In genomic region chr21:45405819-45406762, GRCh38 we compare ENCODE assay signal across 8 cellular contexts. TPM values are rescaled to one million over a fixed set of nuclear protein-coding genes. Genes with fewer than 3 reads are reported as not detected.
DNase-seq lines count a peak whose midpoint lies in the region; ATAC-seq and TF ChIP-seq lines count a peak whose summit lies in the region.

No MANE protein-coding gene starts in this region.

- H3K27me3 ChIP-seq in MG63 (no peaks in the 10 kb centered on the region), muscle layer of colon (ENCODE audit: control insufficient read depth in 1 of 2, insufficient read depth in 2 of 2, low read length in 2 of 2) (peaks cover 0 to 15% of the 10 kb centered on the region in 2 donors), upper lobe of right lung (peaks cover 10% of the 10 kb centered on the region)

- intact Hi-C loops in upper lobe of right lung (cut with DNase I): no loop called here

- peak overlapping the region; percentile 66 for H3K27ac ChIP-seq in muscle layer of colon (ENCODE audit: low read depth, low read length)
- peak overlapping the region; percentile 74 for H3K27ac ChIP-seq in upper lobe of right lung

- H3K9ac ChIP-seq in muscle layer of colon (ENCODE audit: low read length): no peak overlapping the region

- CTCF ChIA-PET in AG04449 (lab: Yijun Ruan, JAX): interaction anchor here (0.9 to 2.0 kb wide), 7 partner anchors 12 to 265 kb away, joined by 3 to 10 read pairs (median 5); no protein-coding TSS in a partner anchor

- peaks cover 7% of the 10 kb centered on the region for H3K4me1 ChIP-seq in muscle layer of colon (ENCODE audit: insufficient read depth, low read length)
- H3K4me1 ChIP-seq in upper lobe of right lung: peaks cover 18% of the 10 kb centered on the region

- POLR2A ChIA-PET in AG04449 (lab: Yijun Ruan, JAX): no interaction called here

- H3K9me3 ChIP-seq in MG63 (peaks cover 8% of the 10 kb centered on the region), muscle layer of colon (ENCODE audit: low read length) (no peaks in the 10 kb centered on the region), upper lobe of right lung (no peaks in the 10 kb centered on the region)

- peak; percentile 2 for ATAC-seq in upper lobe of right lung

- TF ChIP-seq CTCF in AG04449 (IDR thresholded peaks at IDR 0.05; ENCODE audit: insufficient read depth, low read length, missing control alignments) (no peak), upper lobe of right lung (IDR thresholded peaks at IDR 0.05) (no peak)

- DNase-seq in AG04449 (ENCODE audit: low read depth, low spot score) (no peak), MG63 (no peak), dermis microvascular lymphatic vessel endothelial cell (ENCODE audit: low read depth in 2 of 2) (peak; percentile 73 to 87), upper lobe of right lung (no peak), middle frontal gyrus (ENCODE audit: extremely low spot score, low spot score) (no peak), COLO829 (ENCODE audit: low spot score) (no peak), COR-L47 (lab: John Stamatoyannopoulos, UW) (no peak)

- H3K36me3 ChIP-seq in MG63: no peaks in the 10 kb centered on the region
- no peaks in the 10 kb centered on the region for H3K36me3 ChIP-seq in muscle layer of colon (ENCODE audit: insufficient read depth, low read length)
- H3K36me3 ChIP-seq in upper lobe of right lung: no peaks in the 10 kb centered on the region

- H3K4me3 ChIP-seq in AG04449 (ENCODE audit: low read depth, low read length) (peak overlapping the region; percentile 60), MG63 (peak overlapping the region; percentile 27; the same call in 1 of the 2 replicates), muscle layer of colon (ENCODE audit: low read depth in 1 of 2, low read length in 2 of 2) (peak overlapping the region in 1 of 2 donors; percentile 38), upper lobe of right lung (peak overlapping the region; percentile 52)

RNA-seq across cellular contexts. Expression of gene COL18A1, which starts 1.1 kb away (rescaled TPM):
- 22.4 and 26.4 TPM in 2 replicates for total RNA-seq in MG63 (2014; rRNA removed; shearing (Covaris generic); ENCODE audit: low replicate concordance)
- total RNA-seq in dermis microvascular lymphatic vessel endothelial cell (170 and 295 TPM in 2 replicates), upper lobe of right lung (60.4 TPM)

Comparison
In these comparisons a context has a peak if more than half of its experiments do, and no peak if none do; other contexts are left out.
1. DNase-seq: peak in dermis microvascular lymphatic vessel endothelial cell (2 of 2); none in AG04449 (single experiment), MG63 (single experiment), upper lobe of right lung (single experiment), middle frontal gyrus (single experiment), COLO829 (single experiment) and COR-L47 (single experiment).